In the genomic region with DNA sequence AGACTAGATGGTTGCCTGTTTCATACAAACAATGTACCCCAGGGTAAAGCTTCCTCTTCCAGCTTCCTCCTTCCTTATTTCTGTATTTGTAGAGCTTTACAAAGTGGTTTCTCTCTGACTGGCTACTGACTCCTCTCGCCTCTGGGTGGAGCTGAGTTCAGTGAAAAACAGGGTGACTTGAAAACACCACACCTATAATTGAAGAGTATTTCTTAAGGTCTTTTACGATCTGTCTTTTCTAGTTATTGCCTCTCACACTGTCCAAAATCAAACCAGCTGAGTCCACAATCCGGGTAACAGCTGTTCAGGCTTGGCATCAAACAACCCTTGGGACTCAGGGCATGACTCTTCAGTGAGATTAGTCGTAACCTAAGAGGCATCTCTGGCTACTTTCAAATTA, we compare ENCODE assay signal across 8 cellular contexts.
DNase-seq lines count a peak whose midpoint lies in the region; ATAC-seq, FAIRE-seq and TF ChIP-seq lines count a peak whose summit lies in the region.

No MANE protein-coding gene starts in this region.

- peak; percentile 86 for ATAC-seq in Right ventricle myocardium inferior
- ATAC-seq in HG03469 (IDR thresholded peaks at IDR 0.05; ENCODE audit: unreplicated experiment), result peak; percentile 82
- no peak for ATAC-seq in HG03135 (IDR thresholded peaks at IDR 0.05; ENCODE audit: unreplicated experiment)

- intact Hi-C loops in Right ventricle myocardium inferior (cut with DNase I) (no loop called here), cardiac septum (cut with DNase I) (no loop called here)

- FAIRE-seq in D721Med (lab: Jason Lieb, UNC), result no peak

- H3K36me3 ChIP-seq in rectal smooth muscle tissue (ENCODE audit: control insufficient read depth, insufficient read depth, low read length), result no peaks in the 10 kb centered on the region

- DNase-seq in Right ventricle myocardium inferior (ENCODE audit: missing footprints) (no peak), cardiac septum (ENCODE audit: low spot score) (no peak), choroid plexus epithelial cell (ENCODE audit: low read depth) (peak; percentile 56), nucleus accumbens (lab: John Stamatoyannopoulos, UW) (no peak), D721Med (ENCODE audit: insufficient read length, low spot score) (no peak)

- H3K27ac ChIP-seq in rectal smooth muscle tissue (ENCODE audit: low read depth, low read length), result peak overlapping the region; percentile 19

- H3K27me3 ChIP-seq in rectal smooth muscle tissue (ENCODE audit: control insufficient read depth, insufficient read depth, low read length), result no peaks in the 10 kb centered on the region

- TF ChIP-seq CTCF in choroid plexus epithelial cell (conservative IDR thresholded peaks at IDR 0.05; ENCODE audit: low read depth, low read length) (peak; percentile 45), D721Med (IDR thresholded peaks at IDR 0.05; ENCODE audit: insufficient read depth, missing control alignments) (no peak)

- H3K4me3 ChIP-seq in choroid plexus epithelial cell (ENCODE audit: low read depth, low read length) (no peak overlapping the region), rectal smooth muscle tissue (ENCODE audit: low read length) (no peak overlapping the region)

- H3K9ac ChIP-seq in rectal smooth muscle tissue (ENCODE audit: low read length), result no peak overlapping the region

- peaks cover 4% of the 10 kb centered on the region for H3K4me1 ChIP-seq in rectal smooth muscle tissue (ENCODE audit: control insufficient read depth, insufficient read depth, low read length)
